Comparison of ENCODE assay signal across 1 cellular context in the genomic region with DNA sequence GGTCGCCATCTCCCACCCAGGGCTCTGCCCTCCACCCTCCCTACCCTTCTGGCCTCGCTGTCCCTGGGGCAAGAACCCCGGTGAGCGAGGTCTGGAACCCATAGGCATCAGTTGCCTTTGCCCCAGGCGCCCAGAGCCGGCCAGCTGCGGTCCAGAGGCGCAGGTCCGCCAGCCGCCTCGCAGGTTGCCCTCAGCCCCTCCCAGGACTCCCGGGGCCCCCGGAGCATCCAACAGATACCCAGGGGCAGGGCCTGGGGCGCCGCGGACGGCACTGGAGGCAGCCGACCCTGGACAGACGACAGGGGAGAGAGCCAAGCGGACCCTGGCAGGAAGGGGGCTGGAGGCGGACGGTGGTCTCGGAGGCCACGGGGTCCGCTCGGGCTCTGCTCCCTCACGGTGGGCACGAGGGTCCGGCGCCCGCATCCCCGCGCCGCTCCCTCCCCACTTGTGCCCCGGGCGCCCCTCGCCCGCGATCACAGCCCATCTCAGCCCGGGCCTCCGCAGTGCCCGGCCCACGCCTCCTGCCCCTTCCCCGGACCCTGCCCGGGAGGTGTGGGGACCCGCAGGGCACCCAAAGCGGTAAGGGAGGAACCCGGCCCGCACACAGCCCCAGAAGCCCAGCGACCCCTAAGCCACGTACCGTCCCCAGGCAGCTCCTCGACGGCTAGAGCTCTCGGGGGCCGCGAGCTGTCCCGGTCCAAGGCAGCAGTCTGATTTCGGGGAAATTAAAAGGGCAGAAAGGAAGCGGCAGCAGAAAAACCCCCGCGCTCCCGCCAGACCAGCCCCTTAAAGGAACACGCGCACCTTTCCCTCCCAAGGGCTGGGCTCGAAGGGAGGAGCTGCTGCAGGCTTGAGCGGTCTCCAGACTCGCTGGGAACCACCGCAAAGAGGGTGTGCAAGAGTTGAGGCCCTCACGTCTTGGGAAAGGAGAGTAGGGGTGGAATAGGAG.
TF ChIP-seq lines count a peak whose summit lies in the region.

HAPLN3 (minus strand) TSS at position 726 of the 949 bp plus-strand sequence. CDS start 8,246 bp downstream, outside the sequence.

TF ChIP-seq in H1, 55 proteins besides CTCF, POLR2A, EP300 and RAD21:
- TF ChIP-seq MAX (IDR thresholded peaks at IDR 0.05) (peak; percentile 34), EZH2 (IDR thresholded peaks at IDR 0.05; ENCODE audit: low read depth, low read length, severe bottlenecking) (no peak), BACH1 (IDR thresholded peaks at IDR 0.05; ENCODE audit: low read length) (no peak), CREB1 (IDR thresholded peaks at IDR 0.05) (no peak), POU5F1 (IDR thresholded peaks at IDR 0.05; ENCODE audit: low read depth, low read length) (no peak), SIX5 (IDR thresholded peaks at IDR 0.05; ENCODE audit: low read depth, low read length) (no peak), POLR2AphosphoS5 (IDR thresholded peaks at IDR 0.05; ENCODE audit: low read depth, low read length) (peak; percentile 13; the same call in 1 of the 2 replicates), KDM4A (IDR thresholded peaks at IDR 0.05; ENCODE audit: low read depth, low read length, severe bottlenecking) (peak; percentile 52), GABPA (IDR thresholded peaks at IDR 0.05; ENCODE audit: borderline replicate concordance, insufficient read depth, low read length) (no peak), BRCA1 (IDR thresholded peaks at IDR 0.05; ENCODE audit: low read depth, low read length) (no peak), RXRA (IDR thresholded peaks at IDR 0.05; ENCODE audit: insufficient read depth, low read depth, low read length) (no peak), SP4 (IDR thresholded peaks at IDR 0.05; ENCODE audit: low read length) (no peak), FOSL1 (IDR thresholded peaks at IDR 0.05; ENCODE audit: insufficient read depth, low read depth, low read length) (no peak), TAF1 (IDR thresholded peaks at IDR 0.05; ENCODE audit: low read depth, low read length) (peak; percentile 20; the same call in 1 of the 2 replicates), CTBP2 (IDR thresholded peaks at IDR 0.05; ENCODE audit: borderline replicate concordance, insufficient read depth, insufficient read length, low read length) (no peak), RBBP5 (IDR thresholded peaks at IDR 0.05; ENCODE audit: borderline replicate concordance, low read depth, low read length) (no peak), CBX5 (IDR thresholded peaks at IDR 0.05; ENCODE audit: low read depth, low read length) (no peak), USF2 (IDR thresholded peaks at IDR 0.05; ENCODE audit: low read length) (no peak), CHD1 (IDR thresholded peaks at IDR 0.05; ENCODE audit: low read depth, low read length) (no peak)
- TF ChIP-seq, protein P1, sequence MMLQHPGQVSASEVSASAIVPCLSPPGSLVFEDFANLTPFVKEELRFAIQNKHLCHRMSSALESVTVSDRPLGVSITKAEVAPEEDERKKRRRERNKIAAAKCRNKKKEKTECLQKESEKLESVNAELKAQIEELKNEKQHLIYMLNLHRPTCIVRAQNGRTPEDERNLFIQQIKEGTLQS (IDR thresholded peaks at IDR 0.05; ENCODE audit: insufficient read depth, low read depth, low read length): no peak
- TF ChIP-seq, protein P2, sequence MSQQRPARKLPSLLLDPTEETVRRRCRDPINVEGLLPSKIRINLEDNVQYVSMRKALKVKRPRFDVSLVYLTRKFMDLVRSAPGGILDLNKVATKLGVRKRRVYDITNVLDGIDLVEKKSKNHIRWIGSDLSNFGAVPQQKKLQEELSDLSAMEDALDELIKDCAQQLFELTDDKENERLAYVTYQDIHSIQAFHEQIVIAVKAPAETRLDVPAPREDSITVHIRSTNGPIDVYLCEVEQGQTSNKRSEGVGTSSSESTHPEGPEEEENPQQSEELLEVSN (IDR thresholded peaks at IDR 0.05): peak; percentile 84
- TF ChIP-seq, protein P3, sequence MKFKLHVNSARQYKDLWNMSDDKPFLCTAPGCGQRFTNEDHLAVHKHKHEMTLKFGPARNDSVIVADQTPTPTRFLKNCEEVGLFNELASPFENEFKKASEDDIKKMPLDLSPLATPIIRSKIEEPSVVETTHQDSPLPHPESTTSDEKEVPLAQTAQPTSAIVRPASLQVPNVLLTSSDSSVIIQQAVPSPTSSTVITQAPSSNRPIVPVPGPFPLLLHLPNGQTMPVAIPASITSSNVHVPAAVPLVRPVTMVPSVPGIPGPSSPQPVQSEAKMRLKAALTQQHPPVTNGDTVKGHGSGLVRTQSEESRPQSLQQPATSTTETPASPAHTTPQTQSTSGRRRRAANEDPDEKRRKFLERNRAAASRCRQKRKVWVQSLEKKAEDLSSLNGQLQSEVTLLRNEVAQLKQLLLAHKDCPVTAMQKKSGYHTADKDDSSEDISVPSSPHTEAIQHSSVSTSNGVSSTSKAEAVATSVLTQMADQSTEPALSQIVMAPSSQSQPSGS (IDR thresholded peaks at IDR 0.05; ENCODE audit: low read length): no peak
